Comparison of ENCODE assay signal across 11 cellular contexts in the genomic region with DNA sequence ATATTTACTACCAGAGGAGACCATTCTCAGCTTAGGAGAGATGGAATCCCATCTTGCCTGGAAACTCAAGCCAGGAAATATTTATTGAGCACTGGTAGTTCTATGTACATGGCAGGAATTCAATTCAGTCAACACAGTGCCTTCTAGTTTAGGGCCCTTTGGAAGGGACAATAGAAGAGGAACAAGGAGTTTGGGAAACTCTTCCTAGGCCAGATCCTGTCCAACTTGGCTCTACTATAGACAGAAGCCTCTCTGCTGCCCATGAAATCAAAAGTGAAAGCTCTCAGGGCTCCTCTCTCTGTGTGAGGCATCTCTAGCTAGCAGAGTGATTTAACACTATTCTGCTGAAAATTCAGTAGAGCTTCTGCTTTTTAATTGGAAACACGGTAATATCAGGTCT.
DNase-seq lines count a peak whose midpoint lies in the region; ATAC-seq, FAIRE-seq and TF ChIP-seq lines count a peak whose summit lies in the region.
"Had no signal": no experiment of that assay in that cellular context is flagged by ENCODE, and none has a peak within 500 bp of the region (broad histone marks: within the 10 kb centered on the region; RNA-seq: fewer than 3 reads in every experiment).

No MANE protein-coding gene starts in this region.

- H3K27ac ChIP-seq in neural progenitor cell: no peak overlapping the region
- H3K27ac ChIP-seq: gastrocnemius medialis had no signal

- H3K4me3 Mint-ChIP-seq in neural progenitor cell: no peak overlapping the region
- H3K4me3 Mint-ChIP-seq in activated naive CD8-positive, alpha-beta T cell treated with anti-CD3 and anti-CD28 coated beads for 36 hours: no peak overlapping the region

- H3K36me3 Mint-ChIP-seq in neural progenitor cell: no peaks in the 10 kb centered on the region
- H3K36me3 Mint-ChIP-seq in activated naive CD8-positive, alpha-beta T cell treated with anti-CD3 and anti-CD28 coated beads for 36 hours: no peaks in the 10 kb centered on the region

- no peaks in the 10 kb centered on the region for H4K20me1 ChIP-seq in neural progenitor cell (ENCODE audit: low read depth)

- H3K9me3 ChIP-seq in neural progenitor cell (ENCODE audit: low read depth): no peaks in the 10 kb centered on the region
- H3K9me3 ChIP-seq: gastrocnemius medialis had no signal

- no peaks in the 10 kb centered on the region for H3F3A ChIP-seq in neural progenitor cell (ENCODE audit: low read depth)

- no peak overlapping the region for H3K27ac Mint-ChIP-seq in neural progenitor cell
- H3K27ac Mint-ChIP-seq in activated naive CD8-positive, alpha-beta T cell treated with anti-CD3 and anti-CD28 coated beads for 36 hours: no peak overlapping the region

- no peaks in the 10 kb centered on the region for H3K79me2 ChIP-seq in neural progenitor cell (ENCODE audit: low read depth)

- H3K4me1 ChIP-seq in neural progenitor cell: peaks cover 23% of the 10 kb centered on the region
- H3K4me1 ChIP-seq: gastrocnemius medialis had no signal

- H3K9me3 Mint-ChIP-seq in neural progenitor cell: no peaks in the 10 kb centered on the region
- no peaks in the 10 kb centered on the region for H3K9me3 Mint-ChIP-seq in activated naive CD8-positive, alpha-beta T cell treated with anti-CD3 and anti-CD28 coated beads for 36 hours

- FAIRE-seq in frontal cortex (lab: Jason Lieb, UNC): no peak

- ATAC-seq in GM18873 (IDR thresholded peaks at IDR 0.05; ENCODE audit: low FRiP score, unreplicated experiment) (peak; percentile 90), GM21786 (IDR thresholded peaks at IDR 0.05; ENCODE audit: unreplicated experiment) (peak; percentile 98), HG03520 (IDR thresholded peaks at IDR 0.05; ENCODE audit: unreplicated experiment) (peak; percentile 96)
- ATAC-seq: gastrocnemius medialis had no signal

- H3K4me2 ChIP-seq in neural progenitor cell: no peak overlapping the region

- DNase-seq in neural progenitor cell (ENCODE audit: low spot score) (no peak), frontal cortex (ENCODE audit: low spot score in 2 of 2) (no peak), NCI-H1436 treated with DMSO at 0.1 percent for 48 hours (lab: John Stamatoyannopoulos, UW) (no peak), NCI-H82 (lab: John Stamatoyannopoulos, UW) (no peak)
- no peak for DNase-seq in activated naive CD8-positive, alpha-beta T cell treated with anti-CD3 and anti-CD28 coated beads for 36 hours
- DNase-seq: amniotic stem cell, gastrocnemius medialis, NCI-H1092 treated with DMSO at 0.1 percent for 48 hours had no signal

- H3K27me3 Mint-ChIP-seq in neural progenitor cell (ENCODE audit: insufficient read depth, low read depth): peaks cover 2% of the 10 kb centered on the region
- no peaks in the 10 kb centered on the region for H3K27me3 Mint-ChIP-seq in activated naive CD8-positive, alpha-beta T cell treated with anti-CD3 and anti-CD28 coated beads for 36 hours

- H3K9ac ChIP-seq in neural progenitor cell: no peak overlapping the region

- peak overlapping the region; percentile 57 for H2AFZ ChIP-seq in neural progenitor cell (replicated peaks)

- H3K36me3 ChIP-seq in neural progenitor cell: no peaks in the 10 kb centered on the region
- H3K36me3 ChIP-seq: gastrocnemius medialis had no signal

- no peak for TF ChIP-seq CTCF in neural progenitor cell (IDR thresholded peaks at IDR 0.05)

- no peak overlapping the region for H3K4me3 ChIP-seq in neural progenitor cell
- H3K4me3 ChIP-seq: gastrocnemius medialis had no signal

- peaks cover 34% of the 10 kb centered on the region for H3K4me1 Mint-ChIP-seq in neural progenitor cell
- no peaks in the 10 kb centered on the region for H3K4me1 Mint-ChIP-seq in activated naive CD8-positive, alpha-beta T cell treated with anti-CD3 and anti-CD28 coated beads for 36 hours

- H3K27me3 ChIP-seq in neural progenitor cell: no peaks in the 10 kb centered on the region
- H3K27me3 ChIP-seq: gastrocnemius medialis had no signal
